ENCODE assay signal across 14 cellular contexts in genomic region chr3:181855825-181856224, GRCh38.
"Had no signal": no experiment of that assay in that cellular context is flagged by ENCODE, and none has a peak within 500 bp of the region (broad histone marks: within the 10 kb centered on the region; RNA-seq: fewer than 3 reads in every experiment).

No MANE protein-coding gene starts in this region.

- H3K36me3 ChIP-seq: esophagus squamous epithelium, right lobe of liver had no signal

- H3K9me3 Mint-ChIP-seq: activated CD4-positive, alpha-beta memory T cell treated with anti-CD3 and anti-CD28 coated beads for 36 hours; activated naive CD8-positive, alpha-beta T cell treated with anti-CD3 and anti-CD28 coated beads, Interleukin-2, amount 10 ng/mL, durations not matched to agents 7 days and 5 days; activated T-cell treated with anti-CD3 and anti-CD28 coated beads, Interleukin-2, amount 50 U/mL, for 72 hours had no signal

- H3K27me3 Mint-ChIP-seq: activated CD4-positive, alpha-beta memory T cell treated with anti-CD3 and anti-CD28 coated beads for 36 hours; activated naive CD8-positive, alpha-beta T cell treated with anti-CD3 and anti-CD28 coated beads, Interleukin-2, amount 10 ng/mL, durations not matched to agents 7 days and 5 days; stimulated activated naive B cell treated with anti-CD40 and anti-IgM and Interleukin-4, amounts not matched to agents 10 μg/mL and 1 μg/mL and 100 μg/mL, for 72 hours had no signal

- H3K4me3 Mint-ChIP-seq: activated CD4-positive, alpha-beta memory T cell treated with anti-CD3 and anti-CD28 coated beads for 36 hours; activated naive CD8-positive, alpha-beta T cell treated with anti-CD3 and anti-CD28 coated beads, Interleukin-2, amount 10 ng/mL, durations not matched to agents 7 days and 5 days; activated T-cell treated with anti-CD3 and anti-CD28 coated beads, Interleukin-2, amount 50 U/mL, for 72 hours; natural killer cell; stimulated activated naive B cell treated with anti-CD40 and anti-IgM and Interleukin-4, amounts not matched to agents 10 μg/mL and 1 μg/mL and 100 μg/mL, for 72 hours had no signal

- H3K27ac ChIP-seq: esophagus squamous epithelium, psoas muscle, right lobe of liver had no signal

- H3K4me1 ChIP-seq: esophagus squamous epithelium, psoas muscle, right lobe of liver had no signal

- H3K36me3 Mint-ChIP-seq: activated CD4-positive, alpha-beta memory T cell treated with anti-CD3 and anti-CD28 coated beads for 36 hours; activated naive CD8-positive, alpha-beta T cell treated with anti-CD3 and anti-CD28 coated beads, Interleukin-2, amount 10 ng/mL, durations not matched to agents 7 days and 5 days; natural killer cell; stimulated activated naive B cell treated with anti-CD40 and anti-IgM and Interleukin-4, amounts not matched to agents 10 μg/mL and 1 μg/mL and 100 μg/mL, for 72 hours had no signal

- H3K27me3 ChIP-seq: esophagus squamous epithelium, right lobe of liver had no signal

- DNase-seq: activated CD4-positive, alpha-beta memory T cell treated with anti-CD3 and anti-CD28 coated beads for 36 hours; activated naive CD8-positive, alpha-beta T cell treated with anti-CD3 and anti-CD28 coated beads, Interleukin-2, amount 10 ng/mL, durations not matched to agents 7 days and 5 days; activated T-cell treated with anti-CD3 and anti-CD28 coated beads, Interleukin-2, amount 50 U/mL, for 72 hours; anterior cingulate cortex; esophagus squamous epithelium; foreskin fibroblast; head of caudate nucleus; left colon; natural killer cell; psoas muscle; right lobe of liver; stimulated activated naive B cell treated with anti-CD40 and anti-IgM and Interleukin-4, amounts not matched to agents 10 μg/mL and 1 μg/mL and 100 μg/mL, for 72 hours; T-helper 9 cell; trophoblast cell had no signal

- H3K4me3 ChIP-seq: esophagus squamous epithelium, psoas muscle, right lobe of liver had no signal

- H3K4me1 Mint-ChIP-seq: activated naive CD8-positive, alpha-beta T cell treated with anti-CD3 and anti-CD28 coated beads, Interleukin-2, amount 10 ng/mL, durations not matched to agents 7 days and 5 days; natural killer cell; stimulated activated naive B cell treated with anti-CD40 and anti-IgM and Interleukin-4, amounts not matched to agents 10 μg/mL and 1 μg/mL and 100 μg/mL, for 72 hours had no signal

- ATAC-seq: activated T-cell treated with anti-CD3 and anti-CD28 coated beads, Interleukin-2, amount 50 U/mL, for 72 hours; left colon; natural killer cell; psoas muscle; right lobe of liver; stimulated activated naive B cell treated with anti-CD40 and anti-IgM and Interleukin-4, amounts not matched to agents 10 μg/mL and 1 μg/mL and 100 μg/mL, for 72 hours had no signal

- H3K9me3 ChIP-seq: esophagus squamous epithelium, psoas muscle, right lobe of liver had no signal
